8 cellular contexts compared by ENCODE assay signal in genomic region chr4:176123710-176124407, GRCh38. TPM values are rescaled to one million over a fixed set of nuclear protein-coding genes. Genes with fewer than 3 reads are reported as not detected.
DNase-seq lines count a peak whose midpoint lies in the region; ATAC-seq lines count a peak whose summit lies in the region.

No MANE protein-coding gene starts in this region.

- peaks cover 4% of the 10 kb centered on the region for H3K27me3 Mint-ChIP-seq in activated T-cell treated with anti-CD3 and anti-CD28 coated beads, Interleukin-2, amount 50 U/mL, for 4 hours (ENCODE audit: low read depth)
- no peaks in the 10 kb centered on the region for H3K27me3 Mint-ChIP-seq in activated naive CD8-positive, alpha-beta T cell treated with anti-CD3 and anti-CD28 coated beads for 36 hours

- DNase-seq in activated T-cell treated with anti-CD3 and anti-CD28 coated beads, Interleukin-2, amount 50 U/mL, for 4 hours, result no peak
- no peak for DNase-seq in activated T-cell treated with anti-CD3 and anti-CD28 coated beads, Interleukin-2, amount 50 U/mL, for 48 hours
- DNase-seq in activated naive CD8-positive, alpha-beta T cell treated with anti-CD3 and anti-CD28 coated beads for 36 hours, result no peak
- DNase-seq in left lobe of liver (ENCODE audit: low spot score) (no peak), ureter (ENCODE audit: low spot score) (no peak), mucosa of gallbladder (ENCODE audit: low spot score) (no peak)

- H3K27ac Mint-ChIP-seq in activated naive CD8-positive, alpha-beta T cell treated with anti-CD3 and anti-CD28 coated beads for 36 hours, result peak overlapping the region; percentile 0

- peak; percentile 62 to 67 for ATAC-seq in activated T-cell treated with anti-CD3 and anti-CD28 coated beads, Interleukin-2, amount 50 U/mL, for 4 hours
- peak; percentile 100 for ATAC-seq in GM21528 (IDR thresholded peaks at IDR 0.05; ENCODE audit: low FRiP score, unreplicated experiment)
- peak; percentile 100 for ATAC-seq in HG03571 (IDR thresholded peaks at IDR 0.05; ENCODE audit: unreplicated experiment)
- ATAC-seq in left lobe of liver, result peak; percentile 82

- H3K4me3 Mint-ChIP-seq in activated T-cell treated with anti-CD3 and anti-CD28 coated beads, Interleukin-2, amount 50 U/mL, for 4 hours, result no peak overlapping the region
- H3K4me3 Mint-ChIP-seq in activated naive CD8-positive, alpha-beta T cell treated with anti-CD3 and anti-CD28 coated beads for 36 hours, result no peak overlapping the region

- H3K9me3 Mint-ChIP-seq in activated T-cell treated with anti-CD3 and anti-CD28 coated beads, Interleukin-2, amount 50 U/mL, for 4 hours, result no peaks in the 10 kb centered on the region
- H3K9me3 Mint-ChIP-seq in activated naive CD8-positive, alpha-beta T cell treated with anti-CD3 and anti-CD28 coated beads for 36 hours, result no peaks in the 10 kb centered on the region

- H3K4me1 Mint-ChIP-seq in activated T-cell treated with anti-CD3 and anti-CD28 coated beads, Interleukin-2, amount 50 U/mL, for 4 hours (ENCODE audit: low read depth), result peaks cover 4% of the 10 kb centered on the region
- peaks cover 10% of the 10 kb centered on the region for H3K4me1 Mint-ChIP-seq in activated naive CD8-positive, alpha-beta T cell treated with anti-CD3 and anti-CD28 coated beads for 36 hours

- no peaks in the 10 kb centered on the region for H3K36me3 Mint-ChIP-seq in activated T-cell treated with anti-CD3 and anti-CD28 coated beads, Interleukin-2, amount 50 U/mL, for 4 hours (ENCODE audit: insufficient read depth)
- no peaks in the 10 kb centered on the region for H3K36me3 Mint-ChIP-seq in activated naive CD8-positive, alpha-beta T cell treated with anti-CD3 and anti-CD28 coated beads for 36 hours

RNA-seq across cellular contexts. Expression of gene WDR17, which starts 58.2 kb away (rescaled TPM):
- total RNA-seq in activated T-cell treated with anti-CD3 and anti-CD28 coated beads, Interleukin-2, amount 50 U/mL, for 4 hours, result 1 to 10 TPM; 1.7 to 4.3 (median 3.9) TPM
- total RNA-seq in activated naive CD8-positive, alpha-beta T cell treated with anti-CD3 and anti-CD28 coated beads for 36 hours, result 1 to 10 TPM; 1.9 to 2.7 TPM
- total RNA-seq in left lobe of liver (0.23 TPM), ureter (5.5 TPM), mucosa of gallbladder (9.4 TPM)
